Comparison of ENCODE assay signal across 21 cellular contexts in genomic region chr14:25848601-25849000, GRCh38.
"Had no signal": no experiment of that assay in that cellular context is flagged by ENCODE, and none has a peak within 500 bp of the region (broad histone marks: within the 10 kb centered on the region; RNA-seq: fewer than 3 reads in every experiment).

No MANE protein-coding gene starts in this region.

- FAIRE-seq: islet of Langerhans had no signal

- ATAC-seq: left lung; lower lobe of right lung; natural killer cell; stimulated activated naive CD8-positive, alpha-beta T cell treated with anti-CD3 and anti-CD28 coated beads, Interleukin-15, amount 100 ng/mL, for 72 hours had no signal

- H3K27ac ChIP-seq: coronary artery, esophagus muscularis mucosa, hepatocyte, left lung, lower lobe of right lung, right atrium auricular region, sigmoid colon, skin epidermis, thoracic aorta, transverse colon had no signal

- DNase-seq: effector CD4-positive, alpha-beta T cell; endodermal cell; foreskin fibroblast; left lung; lower lobe of right lung; natural killer cell; posterior cingulate gyrus; sigmoid colon; stimulated activated CD4-positive, alpha-beta T cell treated with anti-CD3 and anti-CD28 coated beads, Interleukin-2, amount 100 ng/mL, for 24 hours; stimulated activated CD4-positive, alpha-beta T cell treated with anti-CD3 and anti-CD28 coated beads, Interleukin-4, amount 100 ng/mL, for 4 hours; stimulated activated naive B cell treated with anti-CD40 and anti-IgM and Interleukin-4, amounts not matched to agents 10 μg/mL and 1 μg/mL and 100 μg/mL, for 72 hours; stimulated activated naive CD8-positive, alpha-beta T cell treated with anti-CD3 and anti-CD28 coated beads, Interleukin-15, amount 100 ng/mL, for 72 hours; substantia nigra; transverse colon had no signal

- H3K4me1 ChIP-seq: esophagus muscularis mucosa, left lung, lower lobe of right lung, right atrium auricular region, sigmoid colon, transverse colon had no signal

- H3K9me3 ChIP-seq: esophagus muscularis mucosa, lower lobe of right lung, right atrium auricular region, sigmoid colon, thoracic aorta, transverse colon had no signal

- H3K27me3 ChIP-seq: esophagus muscularis mucosa, hepatocyte, left lung, right atrium auricular region, sigmoid colon, transverse colon had no signal

- H3K36me3 ChIP-seq: esophagus muscularis mucosa, left lung, lower lobe of right lung, right atrium auricular region, sigmoid colon, thoracic aorta, transverse colon had no signal

- H3K4me3 ChIP-seq: coronary artery, esophagus muscularis mucosa, hepatocyte, left lung, lower lobe of right lung, right atrium auricular region, sigmoid colon, skin epidermis, thoracic aorta, transverse colon had no signal
